ENCODE assay signal across 8 cellular contexts in the genomic region with DNA sequence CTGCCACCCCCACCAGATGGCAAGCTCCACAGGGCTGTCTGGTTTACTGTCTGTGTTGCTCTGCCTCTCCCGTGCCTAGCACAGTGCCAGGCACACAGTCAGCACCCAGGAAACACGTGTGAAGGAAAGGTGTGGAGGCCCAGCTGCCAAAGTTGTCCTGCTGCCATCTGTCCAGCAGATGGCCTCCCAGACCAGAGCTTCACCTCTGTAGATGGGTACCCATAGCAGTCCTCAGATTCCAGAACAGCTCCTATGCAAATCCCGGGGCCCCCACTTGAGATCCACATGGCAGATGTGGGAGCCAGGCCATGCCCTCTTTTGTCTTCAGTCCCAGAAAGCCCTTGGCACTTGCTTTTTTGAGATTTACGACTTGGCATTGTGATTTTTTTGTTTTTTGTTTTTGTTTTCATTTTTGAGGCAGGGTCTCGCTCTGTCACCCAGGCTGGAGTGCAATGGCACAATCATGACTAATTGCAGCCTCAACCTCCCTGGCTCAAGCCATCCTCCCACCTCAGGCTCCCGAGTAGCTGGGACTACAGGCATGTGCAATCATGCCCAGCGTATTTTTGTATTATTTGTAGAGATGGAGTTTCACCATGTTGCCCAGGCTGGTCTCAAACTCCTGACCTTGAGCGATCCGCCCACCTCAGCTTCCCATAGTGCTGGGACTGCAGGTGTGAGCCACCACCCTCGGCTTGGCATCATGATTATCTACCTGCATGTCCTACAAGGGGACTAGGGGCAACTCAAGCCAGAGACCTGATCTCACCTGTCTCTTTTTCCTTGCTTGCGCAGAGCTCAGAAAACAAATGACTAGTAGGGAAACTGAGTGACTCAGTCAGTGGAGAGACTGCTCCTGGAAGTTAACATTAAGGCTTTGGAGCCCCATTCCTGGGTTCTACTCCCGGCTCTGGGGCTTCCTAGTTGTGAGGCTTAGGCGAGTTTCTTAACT. TPM values are rescaled to one million over a fixed set of nuclear protein-coding genes. Genes with fewer than 3 reads are reported as not detected.
DNase-seq lines count a peak whose midpoint lies in the region; ATAC-seq, FAIRE-seq and TF ChIP-seq lines count a peak whose summit lies in the region.

No MANE protein-coding gene starts in this region.

- WGBS in pancreas, 2 donors, result 29 to 31% methylated on average over 13 of the region's 13 CpGs

- no peaks in the 10 kb centered on the region for H3K27me3 ChIP-seq in pancreas

- no peaks in the 10 kb centered on the region for H3K36me3 ChIP-seq in pancreas

- TF ChIP-seq CTCF in GM12874 (IDR thresholded peaks at IDR 0.05; ENCODE audit: insufficient read depth, low read depth, low read length) (peak; percentile 95), pancreas (IDR thresholded peaks at IDR 0.05) (peak; percentile 45 to 82 (median 72))

- DNase-seq in AML-193 (lab: John Stamatoyannopoulos, UW), result peak; percentile 30 to 52
- DNase-seq in NCI-H774 (lab: John Stamatoyannopoulos, UW), result peak; percentile 20
- peak; percentile 48 for DNase-seq in activated naive CD4-positive, alpha-beta T cell treated with Interleukin-2 at 50 U/mL for 16 hours
- DNase-seq in germinal center (ENCODE audit: low spot score), result peak; percentile 73
- peak in 3 of 6 donors; percentile 31 to 62 (median 44) for DNase-seq in pancreas
- DNase-seq in NCI-H524 treated with DMSO at 0.1 percent for 48 hours (lab: John Stamatoyannopoulos, UW), result no peak

- FAIRE-seq in pancreas (lab: Jason Lieb, UNC), result no peak

- H3K4me1 ChIP-seq in pancreas, result peaks cover 0 to 4% (median 3%) of the 10 kb centered on the region in 3 donors

- no peaks in the 10 kb centered on the region for H3K9me3 ChIP-seq in pancreas

- ATAC-seq in pancreas, result peak; percentile 53 to 76 (median 70)
- ATAC-seq in HG02798 (IDR thresholded peaks at IDR 0.05; ENCODE audit: poor library complexity, unreplicated experiment), result no peak

- intact Hi-C loops in pancreas (cut with DNase I), result loop anchor here in 1 of 3 donors (2.0 to 5.0 kb wide), 2 partner anchors 76 to 299 kb away; no protein-coding TSS in a partner anchor

- peak overlapping the region in 3 of 4 donors; percentile 28 to 59 (median 59) for H3K27ac ChIP-seq in pancreas

- no peak overlapping the region for H3K4me3 ChIP-seq in pancreas

RNA-seq across cellular contexts. Expression of a gene that starts 16.9 kb away (rescaled TPM):
- total RNA-seq in pancreas, result 10 to 100 TPM in 1 of 6 donors, 1 to 10 TPM in 5; 2.2 to 15.1 (median 3.1) TPM
- polyA plus RNA-seq in pancreas, result 10 to 100 TPM in 1 of 2 donors, 1 to 10 TPM in 1; 6.2 to 12.4 TPM

RNA-seq across cellular contexts. Expression of a gene that starts 20.2 kb away (rescaled TPM):
- not detected for total RNA-seq in pancreas
- polyA plus RNA-seq in pancreas, result not detected

RNA-seq across cellular contexts. Expression of a gene that starts 57.7 kb away (rescaled TPM):
- 10 to 100 TPM; 28.7 to 43.5 (median 35.1) TPM for total RNA-seq in pancreas
- polyA plus RNA-seq in pancreas, result 10 to 100 TPM; 12.5 to 16.0 TPM
